ENCODE assay signal across 9 cellular contexts in the genomic region with DNA sequence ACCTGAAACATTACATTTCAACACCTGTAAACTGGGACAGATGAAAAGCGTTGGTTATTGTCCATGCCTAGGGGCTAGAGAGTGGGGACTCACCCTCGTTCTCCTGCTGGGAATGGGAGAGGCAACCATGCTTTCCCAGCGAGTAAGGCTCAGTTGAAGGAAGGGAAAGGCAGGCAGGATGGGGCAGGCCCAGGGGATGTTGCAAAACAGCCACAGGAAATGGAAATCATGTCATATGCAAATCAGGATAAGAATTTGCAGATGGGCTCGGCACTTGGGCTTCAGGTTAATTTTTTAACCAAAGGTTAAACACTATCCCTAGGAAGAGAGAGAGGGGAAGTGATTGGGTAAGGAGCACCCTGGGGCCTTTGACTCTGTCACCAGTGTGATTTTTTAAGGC. TPM values are rescaled to one million over a fixed set of nuclear protein-coding genes. Genes with fewer than 3 reads are reported as not detected.
DNase-seq lines count a peak whose midpoint lies in the region; ATAC-seq and TF ChIP-seq lines count a peak whose summit lies in the region.
"Had no signal": no experiment of that assay in that cellular context is flagged by ENCODE, and none has a peak within 500 bp of the region (broad histone marks: within the 10 kb centered on the region; RNA-seq: fewer than 3 reads in every experiment).

No MANE protein-coding gene starts in this region.

- H3K4me3 Mint-ChIP-seq in Calu3 (ENCODE audit: low read depth, unreplicated experiment) = no peak overlapping the region

- intact Hi-C loops in Calu3 (cut with micrococcal nuclease; ENCODE audit: unreplicated experiment) = no loop called here

- no peak overlapping the region for H3K4me3 ChIP-seq in foreskin fibroblast (ENCODE audit: low read depth in 1 of 2, low read length in 2 of 2)

- no TSS peak for BruUV-seq in Calu3 (replicated peaks; lab: Mats Ljungman, UMichigan)

- CTCF ChIA-PET in Calu3 (lab: Charles Lee) = no interaction called here

- ATAC-seq in GM19452 (IDR thresholded peaks at IDR 0.05; ENCODE audit: unreplicated experiment) = peak; percentile 83

- H3K9me3 Mint-ChIP-seq in Calu3 (ENCODE audit: low read depth, unreplicated experiment) = no peaks in the 10 kb centered on the region

- H3K27ac Mint-ChIP-seq in Calu3 (ENCODE audit: unreplicated experiment) = peak overlapping the region; percentile 26

- TF ChIP-seq CTCF in Calu3 (IDR thresholded peaks at IDR 0.05; ENCODE audit: unreplicated experiment) (no peak), foreskin fibroblast (IDR thresholded peaks at IDR 0.05; ENCODE audit: low read depth, low read length) (no peak)

- H3K36me3 Mint-ChIP-seq in Calu3 (ENCODE audit: insufficient read depth, unreplicated experiment) = no peaks in the 10 kb centered on the region

- DNase-seq in Calu3 (peak; percentile 17), LoVo (ENCODE audit: low spot score) (peak; percentile 63), foreskin fibroblast (peak; percentile 24 to 62), foreskin melanocyte (no peak), UCSD-AML1 (lab: John Stamatoyannopoulos, UW; ENCODE audit: unreplicated experiment) (no peak), DMS79 (lab: John Stamatoyannopoulos, UW) (no peak), SK-N-DZ (ENCODE audit: low spot score) (no peak)

- H3K4me1 Mint-ChIP-seq in Calu3 (ENCODE audit: low read depth, unreplicated experiment) = peaks cover 8% of the 10 kb centered on the region

- peaks cover 15% of the 10 kb centered on the region for H3K27me3 Mint-ChIP-seq in Calu3 (ENCODE audit: unreplicated experiment)

RNA-seq across cellular contexts. Expression of a gene that starts 14.5 kb away (rescaled TPM):
- total RNA-seq in Calu3 (2022) = 0.09 TPM in 1 of 2 replicates, not detected in the other
- polyA plus RNA-seq in SK-N-DZ (2014; cell fraction: cytosol; rRNA removed) = not detected in 2 replicates
- not detected in 2 replicates for polyA plus RNA-seq in SK-N-DZ (2014; cell fraction: nucleus; rRNA removed)
- polyA plus RNA-seq: adipose tissue had no signal

RNA-seq across cellular contexts. Expression of a gene that starts 59.0 kb away (rescaled TPM):
- not detected in 2 replicates for total RNA-seq in Calu3 (2022)
- polyA plus RNA-seq in SK-N-DZ (2014; cell fraction: cytosol; rRNA removed) = not detected in 2 replicates
- not detected in 2 replicates for polyA plus RNA-seq in SK-N-DZ (2014; cell fraction: nucleus; rRNA removed)

Comparison
In these comparisons a context has a peak if more than half of its experiments do, and no peak if none do; other contexts are left out.
1. DNase-seq: peak in Calu3 (single experiment), LoVo (single experiment) and foreskin fibroblast (2 of 2); none in foreskin melanocyte (single experiment), UCSD-AML1 (single experiment), DMS79 (single experiment) and SK-N-DZ (single experiment).